ENCODE assay signal across 8 cellular contexts in genomic region chr2:71226965-71227560, GRCh38. TPM values are rescaled to one million over a fixed set of nuclear protein-coding genes. Genes with fewer than 3 reads are reported as not detected.
DNase-seq lines count a peak whose midpoint lies in the region; ATAC-seq and TF ChIP-seq lines count a peak whose summit lies in the region.

Gene PAIP2B, minus strand, starts transcription at chr2:71227103. Its CDS starts 24,514 bp downstream, at chr2:71202589.

- CTCF ChIA-PET in Calu3 (lab: Charles Lee), result interaction anchor here (0.7 to 1.8 kb wide), 11 partner anchors 9 to 523 kb away, joined by 3 to 13 read pairs (median 4); partner anchors contain the start of genes NAGK and ZNF638

- H3K27ac ChIP-seq in HUES6 (ENCODE audit: low read depth, low read length) (no peak within 1 kb of the TSS), epithelial cell of prostate (no peak within 1 kb of the TSS)

- H3K36me3 ChIP-seq in HUES6 (ENCODE audit: control insufficient read depth, insufficient read depth, low read length), result no peaks in the 10 kb centered on the region

- ATAC-seq in GM21447 (IDR thresholded peaks at IDR 0.05; ENCODE audit: unreplicated experiment), result peak; percentile 92

- H3K9ac ChIP-seq in HUES6 (ENCODE audit: low read length), result peak within 1 kb of the TSS; percentile 41

- H3K9me3 Mint-ChIP-seq in Calu3 (ENCODE audit: low read depth, unreplicated experiment), result peaks cover 4% of the 10 kb centered on the region

- BruUV-seq in Calu3 (replicated peaks; lab: Mats Ljungman, UMichigan), result no TSS peak

- peaks cover 39% of the 10 kb centered on the region for H3K27me3 Mint-ChIP-seq in Calu3 (ENCODE audit: unreplicated experiment)

- H3K9me3 ChIP-seq in HUES6 (ENCODE audit: control insufficient read depth, insufficient read depth, low read depth, low read length), result peaks cover 10% of the 10 kb centered on the region; the same call in 1 of the 2 replicates
- no peaks in the 10 kb centered on the region for H3K9me3 ChIP-seq in mononuclear cell (ENCODE audit: low read depth, low read length)

- no peak for TF ChIP-seq CTCF in Calu3 (IDR thresholded peaks at IDR 0.05; ENCODE audit: unreplicated experiment)

- H3K4me3 Mint-ChIP-seq in Calu3 (ENCODE audit: low read depth, unreplicated experiment), result peak within 1 kb of the TSS; percentile 94

- H3K27me3 ChIP-seq in HUES6 (ENCODE audit: control insufficient read depth, insufficient read depth, low read length) (peaks cover 8% of the 10 kb centered on the region; the same call in 1 of the 2 replicates), mononuclear cell (ENCODE audit: insufficient read depth, low read length) (peaks cover 4% of the 10 kb centered on the region)

- H3K4me3 ChIP-seq in HUES6 (ENCODE audit: low read depth, low read length) (peak within 1 kb of the TSS; percentile 72), mononuclear cell (ENCODE audit: low read length) (peak within 1 kb of the TSS; percentile 67)

- H3K27ac Mint-ChIP-seq in Calu3 (ENCODE audit: unreplicated experiment), result peak within 1 kb of the TSS; percentile 91

- intact Hi-C loops in Calu3 (cut with micrococcal nuclease; ENCODE audit: unreplicated experiment), result loop anchor here (2.0 kb wide), 1 partner anchor 104 kb away; the partner anchor contains the start of gene ZNF638

- H3K4me1 Mint-ChIP-seq in Calu3 (ENCODE audit: low read depth, unreplicated experiment), result peaks cover 9% of the 10 kb centered on the region

- H3K36me3 Mint-ChIP-seq in Calu3 (ENCODE audit: insufficient read depth, unreplicated experiment), result peaks cover 19% of the 10 kb centered on the region

- H3K4me1 ChIP-seq in HUES6 (ENCODE audit: control insufficient read depth, insufficient read depth, low read length), result no peaks in the 10 kb centered on the region
- H3K4me1 ChIP-seq in mononuclear cell (ENCODE audit: insufficient read depth, low read length), result peaks cover 13% of the 10 kb centered on the region

- DNase-seq in Calu3 (peak; percentile 98), OCI-M1 (lab: John Stamatoyannopoulos, UW) (peak; percentile 97), activated T-cell treated with anti-CD3 and anti-CD28 coated beads for 48 hours (ENCODE audit: low read depth) (peak; percentile 95), epithelial cell of prostate (ENCODE audit: low read depth, low spot score) (peak; percentile 98)
- peak; percentile 94 to 96 for DNase-seq in stimulated activated CD8-positive, alpha-beta memory T cell treated with anti-CD3 and anti-CD28 coated beads, Interleukin-2, amount 100 ng/mL, for 48 hours (ENCODE audit: low read depth in 2 of 2)

RNA-seq across cellular contexts. Expression of gene PAIP2B, which starts in this region (rescaled TPM):
- total RNA-seq in Calu3 (2022) (3.6 and 4.0 TPM in 2 replicates), mononuclear cell (1.4 TPM)
